ENCODE assay signal across 1 cellular context in the genomic region with DNA sequence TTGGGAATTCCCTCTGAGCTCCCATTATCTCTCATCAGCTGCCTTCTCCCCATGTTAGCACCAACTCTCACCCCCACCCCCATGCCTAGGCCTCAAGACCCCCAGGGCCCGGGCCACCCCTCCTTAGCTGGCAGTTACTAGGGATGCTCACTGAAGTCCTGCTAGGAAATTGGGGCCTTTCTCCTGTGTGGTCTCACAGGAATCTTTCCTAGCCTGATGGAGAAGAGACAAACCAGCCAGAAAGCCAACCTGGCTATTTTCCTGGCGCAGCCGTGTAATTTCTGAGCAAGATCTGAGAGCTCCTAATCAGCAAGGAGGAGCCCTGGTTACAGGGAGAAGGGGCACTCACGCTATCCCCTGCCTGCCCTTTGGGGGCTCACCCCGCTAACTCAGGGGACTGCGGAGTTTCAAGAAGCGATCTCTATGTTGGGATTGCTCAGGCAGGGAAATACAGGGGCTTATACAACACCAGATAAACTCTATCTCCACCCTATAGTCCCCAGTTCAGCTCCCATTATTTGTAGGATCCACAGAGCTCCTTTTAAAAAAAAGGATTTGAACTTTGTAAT.
TF ChIP-seq lines count a peak whose summit lies in the region.

No MANE protein-coding gene starts in this region.

TF ChIP-seq in K562, 482 proteins besides CTCF, POLR2A, EP300 and RAD21 (continued from another document):
- TF ChIP-seq, protein P1, sequence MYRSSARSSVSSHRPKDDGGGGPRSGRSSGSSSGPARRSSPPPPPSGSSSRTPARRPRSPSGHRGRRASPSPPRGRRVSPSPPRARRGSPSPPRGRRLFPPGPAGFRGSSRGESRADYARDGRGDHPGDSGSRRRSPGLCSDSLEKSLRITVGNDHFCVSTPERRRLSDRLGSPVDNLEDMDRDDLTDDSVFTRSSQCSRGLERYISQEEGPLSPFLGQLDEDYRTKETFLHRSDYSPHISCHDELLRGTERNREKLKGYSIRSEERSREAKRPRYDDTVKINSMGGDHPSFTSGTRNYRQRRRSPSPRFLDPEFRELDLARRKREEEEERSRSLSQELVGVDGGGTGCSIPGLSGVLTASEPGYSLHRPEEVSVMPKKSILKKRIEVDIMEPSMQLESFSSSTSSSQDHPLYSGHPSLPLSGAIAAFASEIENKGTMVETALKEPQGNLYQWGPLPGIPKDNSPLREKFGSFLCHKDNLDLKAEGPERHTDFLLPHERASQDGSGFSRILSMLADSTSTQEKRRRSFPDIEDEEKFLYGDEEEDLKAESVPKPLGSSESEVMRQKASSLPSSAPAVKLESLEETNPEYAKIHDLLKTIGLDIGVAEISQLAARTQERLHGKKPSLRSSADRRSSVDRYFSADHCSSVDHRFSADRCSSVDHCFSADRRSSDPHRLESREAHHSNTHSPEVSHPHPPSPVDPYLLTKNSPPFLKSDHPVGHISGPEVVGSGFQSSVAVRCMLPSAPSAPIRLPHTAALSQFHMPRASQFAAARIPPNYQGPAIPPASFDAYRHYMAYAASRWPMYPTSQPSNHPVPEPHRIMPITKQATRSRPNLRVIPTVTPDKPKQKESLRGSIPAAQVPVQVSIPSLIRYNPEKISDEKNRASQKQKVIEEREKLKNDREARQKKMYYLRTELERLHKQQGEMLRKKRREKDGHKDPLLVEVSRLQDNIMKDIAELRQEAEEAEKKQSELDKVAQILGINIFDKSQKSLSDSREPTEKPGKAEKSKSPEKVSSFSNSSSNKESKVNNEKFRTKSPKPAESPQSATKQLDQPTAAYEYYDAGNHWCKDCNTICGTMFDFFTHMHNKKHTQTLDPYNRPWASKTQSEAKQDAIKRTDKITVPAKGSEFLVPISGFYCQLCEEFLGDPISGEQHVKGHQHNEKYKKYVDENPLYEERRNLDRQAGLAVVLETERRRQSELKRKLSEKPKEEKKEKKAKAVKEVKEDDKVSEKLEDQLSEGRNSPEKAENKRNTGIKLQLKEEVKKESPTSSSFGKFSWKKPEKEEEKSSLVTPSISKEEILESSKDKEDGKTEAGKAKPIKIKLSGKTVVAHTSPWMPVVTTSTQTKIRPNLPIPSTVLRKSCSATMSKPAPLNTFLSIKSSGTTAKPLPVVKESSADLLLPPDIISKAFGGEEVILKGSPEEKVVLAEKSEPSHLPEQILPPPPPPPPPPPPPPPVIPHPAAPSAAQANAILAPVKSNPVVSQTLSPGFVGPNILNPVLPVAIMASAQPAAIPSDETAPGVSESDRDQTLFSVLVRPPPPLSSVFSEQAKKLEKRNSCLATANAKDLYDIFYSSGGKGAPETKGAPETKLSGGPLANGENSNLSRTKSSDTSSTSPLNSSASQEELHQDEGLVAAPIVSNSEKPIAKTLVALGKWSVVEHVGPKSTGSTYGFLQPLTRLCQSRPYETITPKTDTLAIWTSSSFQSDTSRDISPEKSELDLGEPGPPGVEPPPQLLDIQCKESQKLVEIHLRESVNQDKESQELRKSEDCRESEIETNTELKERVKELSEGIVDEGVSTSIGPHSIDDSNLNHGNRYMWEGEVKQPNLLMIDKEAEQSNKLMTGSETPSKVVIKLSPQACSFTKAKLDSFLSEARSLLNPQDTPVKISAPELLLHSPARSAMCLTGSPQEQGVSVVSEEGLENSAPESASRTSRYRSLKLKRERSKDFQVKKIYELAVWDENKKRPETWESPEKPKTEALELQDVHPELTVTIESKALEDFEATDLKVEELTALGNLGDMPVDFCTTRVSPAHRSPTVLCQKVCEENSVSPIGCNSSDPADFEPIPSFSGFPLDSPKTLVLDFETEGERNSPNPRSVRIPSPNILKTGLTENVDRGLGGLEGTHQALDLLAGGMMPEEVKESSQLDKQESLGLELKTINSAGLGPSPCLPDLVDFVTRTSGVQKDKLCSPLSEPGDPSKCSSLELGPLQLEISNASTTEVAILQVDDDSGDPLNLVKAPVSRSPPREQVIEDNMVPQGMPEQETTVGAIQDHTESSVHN (IDR thresholded peaks at IDR 0.05; ENCODE audit: borderline replicate concordance in 1 of 2, low read depth in 1 of 2) = no peak
- no peak for TF ChIP-seq IRF2 (CRISPR knock-in tag; IDR thresholded peaks at IDR 0.05)
- TF ChIP-seq SMARCC2 (IDR thresholded peaks at IDR 0.05; ENCODE audit: low read depth) = no peak
- TF ChIP-seq, protein P2, sequence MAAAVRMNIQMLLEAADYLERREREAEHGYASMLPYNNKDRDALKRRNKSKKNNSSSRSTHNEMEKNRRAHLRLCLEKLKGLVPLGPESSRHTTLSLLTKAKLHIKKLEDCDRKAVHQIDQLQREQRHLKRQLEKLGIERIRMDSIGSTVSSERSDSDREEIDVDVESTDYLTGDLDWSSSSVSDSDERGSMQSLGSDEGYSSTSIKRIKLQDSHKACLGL (CRISPR knock-in tag; IDR thresholded peaks at IDR 0.05; ENCODE audit: borderline replicate concordance, poor library complexity, severe bottlenecking) = no peak
- no peak for TF ChIP-seq ZNF41 (CRISPR knock-in tag; conservative IDR thresholded peaks at IDR 0.05)
- TF ChIP-seq, protein P3, sequence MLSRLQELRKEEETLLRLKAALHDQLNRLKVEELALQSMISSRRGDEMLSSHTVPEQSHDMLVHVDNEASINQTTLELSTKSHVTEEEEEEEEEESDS (CRISPR knock-in tag; IDR thresholded peaks at IDR 0.05) = no peak
- no peak for TF ChIP-seq ZFPM2 (CRISPR knock-in tag; IDR thresholded peaks at IDR 0.05)
- no peak for TF ChIP-seq MEIS2 (IDR thresholded peaks at IDR 0.05; ENCODE audit: partially characterized antibody)
- no peak for TF ChIP-seq RBM34 (IDR thresholded peaks at IDR 0.05; ENCODE audit: borderline replicate concordance, insufficient read depth, low read length)
- no peak for TF ChIP-seq MTA3 (IDR thresholded peaks at IDR 0.05; ENCODE audit: borderline replicate concordance)
- TF ChIP-seq FIP1L1 (IDR thresholded peaks at IDR 0.05; ENCODE audit: low read depth, low read length, poor library complexity, severe bottlenecking) = no peak
- TF ChIP-seq HNRNPL (IDR thresholded peaks at IDR 0.05; ENCODE audit: low read depth, low read length) = no peak
- TF ChIP-seq, protein P4, sequence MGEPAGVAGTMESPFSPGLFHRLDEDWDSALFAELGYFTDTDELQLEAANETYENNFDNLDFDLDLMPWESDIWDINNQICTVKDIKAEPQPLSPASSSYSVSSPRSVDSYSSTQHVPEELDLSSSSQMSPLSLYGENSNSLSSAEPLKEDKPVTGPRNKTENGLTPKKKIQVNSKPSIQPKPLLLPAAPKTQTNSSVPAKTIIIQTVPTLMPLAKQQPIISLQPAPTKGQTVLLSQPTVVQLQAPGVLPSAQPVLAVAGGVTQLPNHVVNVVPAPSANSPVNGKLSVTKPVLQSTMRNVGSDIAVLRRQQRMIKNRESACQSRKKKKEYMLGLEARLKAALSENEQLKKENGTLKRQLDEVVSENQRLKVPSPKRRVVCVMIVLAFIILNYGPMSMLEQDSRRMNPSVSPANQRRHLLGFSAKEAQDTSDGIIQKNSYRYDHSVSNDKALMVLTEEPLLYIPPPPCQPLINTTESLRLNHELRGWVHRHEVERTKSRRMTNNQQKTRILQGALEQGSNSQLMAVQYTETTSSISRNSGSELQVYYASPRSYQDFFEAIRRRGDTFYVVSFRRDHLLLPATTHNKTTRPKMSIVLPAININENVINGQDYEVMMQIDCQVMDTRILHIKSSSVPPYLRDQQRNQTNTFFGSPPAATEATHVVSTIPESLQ (CRISPR knock-in tag; IDR thresholded peaks at IDR 0.05) = no peak
- TF ChIP-seq SRF (CRISPR knock-in tag; IDR thresholded peaks at IDR 0.05) = no peak
- TF ChIP-seq SMARCB1 (IDR thresholded peaks at IDR 0.05; ENCODE audit: insufficient read length, low read depth) = no peak
